Comparison of ENCODE assay signal across 17 cellular contexts in genomic region chr14:84750284-84750683, GRCh38.
DNase-seq lines count a peak whose midpoint lies in the region; TF ChIP-seq lines count a peak whose summit lies in the region.
"Had no signal": no experiment of that assay in that cellular context is flagged by ENCODE, and none has a peak within 500 bp of the region (broad histone marks: within the 10 kb centered on the region; RNA-seq: fewer than 3 reads in every experiment).

No MANE protein-coding gene starts in this region.

- peaks cover 4% of the 10 kb centered on the region for H3K36me3 Mint-ChIP-seq in endodermal cell (ENCODE audit: low read depth)
- no peaks in the 10 kb centered on the region for H3K36me3 Mint-ChIP-seq in CD8-positive, alpha-beta memory T cell

- H3K4me3 ChIP-seq in endodermal cell (ENCODE audit: low read length) (peak overlapping the region; percentile 66), mesendoderm (ENCODE audit: low read length) (no peak overlapping the region), skeletal muscle satellite cell (ENCODE audit: low read length) (peak overlapping the region; percentile 20)
- H3K4me3 ChIP-seq in CD8-positive, alpha-beta memory T cell (ENCODE audit: low read length), result no peak overlapping the region
- H3K4me3 ChIP-seq: A549, GM12878 had no signal

- H2BK15ac ChIP-seq in mesendoderm (replicated peaks; ENCODE audit: low read depth), result no peak overlapping the region

- H3K23ac ChIP-seq in mesendoderm (ENCODE audit: low read length), result no peak overlapping the region

- H3K79me1 ChIP-seq in mesendoderm (ENCODE audit: low read length), result no peaks in the 10 kb centered on the region

- H3K27me3 ChIP-seq in endodermal cell (ENCODE audit: control insufficient read depth, insufficient read depth, low read length, poor library complexity, severe bottlenecking) (no peaks in the 10 kb centered on the region), mesendoderm (ENCODE audit: insufficient read depth, low read length, poor library complexity) (no peaks in the 10 kb centered on the region), skeletal muscle satellite cell (ENCODE audit: control insufficient read depth, insufficient read depth, low read length) (no peaks in the 10 kb centered on the region)
- H3K27me3 ChIP-seq in CD8-positive, alpha-beta memory T cell (ENCODE audit: insufficient read depth, low read length, poor library complexity, severe bottlenecking), result no peaks in the 10 kb centered on the region

- H4K5ac ChIP-seq in mesendoderm (ENCODE audit: low read length), result no peak overlapping the region

- H3K9me3 ChIP-seq in endodermal cell (ENCODE audit: control insufficient read depth, low read length), result peaks cover 20% of the 10 kb centered on the region
- H3K9me3 ChIP-seq in skeletal muscle satellite cell (replicated peaks; ENCODE audit: low read length), result no peaks in the 10 kb centered on the region
- H3K9me3 ChIP-seq in CD8-positive, alpha-beta memory T cell (ENCODE audit: low read length), result no peaks in the 10 kb centered on the region
- H3K9me3 ChIP-seq: A549 had no signal

- TF ChIP-seq CTCF in endodermal cell (conservative IDR thresholded peaks at IDR 0.05), result peak; percentile 23

- H3K4me2 ChIP-seq in mesendoderm (ENCODE audit: low read length) (no peak overlapping the region), skeletal muscle satellite cell (ENCODE audit: low read length) (peak overlapping the region; percentile 64)
- H3K4me2 ChIP-seq: A549 had no signal

- H3K56ac ChIP-seq in mesendoderm (ENCODE audit: low read length), result no peak overlapping the region

- H3K27me3 Mint-ChIP-seq in endodermal cell (ENCODE audit: insufficient read depth), result peaks cover 3% of the 10 kb centered on the region
- H3K27me3 Mint-ChIP-seq in CD8-positive, alpha-beta memory T cell, result no peaks in the 10 kb centered on the region

- peak overlapping the region; percentile 32 for H3K4me3 Mint-ChIP-seq in endodermal cell
- no peak overlapping the region for H3K4me3 Mint-ChIP-seq in CD8-positive, alpha-beta memory T cell

- no peaks in the 10 kb centered on the region for H3K79me2 ChIP-seq in mesendoderm (ENCODE audit: control insufficient read depth, insufficient read depth, low read length)

- no peak overlapping the region for H4K8ac ChIP-seq in mesendoderm (ENCODE audit: low read depth, low read length)

- no peak overlapping the region for H2AK5ac ChIP-seq in mesendoderm (ENCODE audit: low read length)

- DNase-seq in SK-N-DZ (ENCODE audit: low spot score), result peak; percentile 40
- DNase-seq in endodermal cell, result no peak
- DNase-seq in mesendoderm, result peak; percentile 51
- DNase-seq in NCI-H1048 (lab: John Stamatoyannopoulos, UW), result no peak
- no peak for DNase-seq in CD8-positive, alpha-beta memory T cell
- no peak for DNase-seq in stimulated activated naive CD4-positive, alpha-beta T cell (lab: John Stamatoyannopoulos, UW)
- DNase-seq in stimulated activated naive CD4-positive, alpha-beta T cell treated with Interleukin-2 at 50 U/mL for 16 hours (lab: John Stamatoyannopoulos, UW), result no peak
- DNase-seq: COR-L47, Kasumi-1, NCI-H1417, NCI-H2029, NCI-H2171 treated with DMSO at 0.1 percent for 48 hours, NCI-H524 had no signal

- H3K36me3 ChIP-seq in endodermal cell (ENCODE audit: control insufficient read depth, insufficient read depth, low read length) (no peaks in the 10 kb centered on the region), mesendoderm (ENCODE audit: control insufficient read depth, insufficient read depth, low read length) (no peaks in the 10 kb centered on the region), skeletal muscle satellite cell (ENCODE audit: insufficient read depth, low read length) (no peaks in the 10 kb centered on the region)
- no peaks in the 10 kb centered on the region for H3K36me3 ChIP-seq in CD8-positive, alpha-beta memory T cell (ENCODE audit: insufficient read depth, low read length)

- no peak overlapping the region for H3K4ac ChIP-seq in mesendoderm (ENCODE audit: low read depth, low read length)

- CTCF ChIA-PET in CD8-positive, alpha-beta memory T cell (lab: Charles Lee), result no interaction called here

- no peak overlapping the region for H2BK120ac ChIP-seq in mesendoderm (ENCODE audit: low read depth, low read length)

- no peak overlapping the region for H3K9ac ChIP-seq in endodermal cell (ENCODE audit: extremely low read depth, low read length, poor library complexity, severe bottlenecking)
- no peak overlapping the region for H3K9ac ChIP-seq in mesendoderm (ENCODE audit: low read length)
- no peak overlapping the region for H3K9ac ChIP-seq in skeletal muscle satellite cell (ENCODE audit: low read depth, low read length)

- H3K27ac Mint-ChIP-seq in endodermal cell, result peak overlapping the region; percentile 50
- H3K27ac Mint-ChIP-seq in CD8-positive, alpha-beta memory T cell, result no peak overlapping the region

- WGBS in endodermal cell (ENCODE audit: insufficient coverage in 1 of 2, insufficient read length in 1 of 2), 2 experiments, result 67% methylated on average over 1 of the region's 1 CpG; no CpG with 5 or more reads in 1 of the 2 experiments
- no CpG with 5 or more reads among the region's 1 CpG for WGBS in mesendoderm (ENCODE audit: extremely low coverage, insufficient coverage, low lambda C conversion rate)

- H3K4me1 ChIP-seq in endodermal cell (ENCODE audit: control insufficient read depth, insufficient read depth, low read length) (no peaks in the 10 kb centered on the region), mesendoderm (ENCODE audit: control insufficient read depth, low read depth, low read length) (peaks cover 3% of the 10 kb centered on the region), skeletal muscle satellite cell (ENCODE audit: control insufficient read depth, insufficient read depth, low read length) (peaks cover 16% of the 10 kb centered on the region)
- H3K4me1 ChIP-seq in CD8-positive, alpha-beta memory T cell (ENCODE audit: insufficient read depth, low read length), result no peaks in the 10 kb centered on the region
- H3K4me1 ChIP-seq: A549 had no signal

- H3K9me3 Mint-ChIP-seq in endodermal cell, result peaks cover 16% of the 10 kb centered on the region
- peaks cover 7 to 19% (median 12%) of the 10 kb centered on the region in 5 donors for H3K9me3 Mint-ChIP-seq in CD8-positive, alpha-beta memory T cell

- H3K4me1 Mint-ChIP-seq in endodermal cell, result peaks cover 18% of the 10 kb centered on the region
- H3K4me1 Mint-ChIP-seq in CD8-positive, alpha-beta memory T cell, result no peaks in the 10 kb centered on the region

- no peak overlapping the region for H3K18ac ChIP-seq in mesendoderm (ENCODE audit: low read length)

- POLR2A ChIA-PET in CD8-positive, alpha-beta memory T cell (lab: Charles Lee), result no interaction called here

- no peak overlapping the region for H2BK5ac ChIP-seq in mesendoderm (ENCODE audit: low read length)

- H3K27ac ChIP-seq in endodermal cell (ENCODE audit: low read depth, low read length) (no peak overlapping the region), mesendoderm (ENCODE audit: low read depth, low read length) (peak overlapping the region; percentile 44)
- no peak overlapping the region for H3K27ac ChIP-seq in CD8-positive, alpha-beta memory T cell (ENCODE audit: low read depth, low read length)
- H3K27ac ChIP-seq: A549, C4-2B had no signal

Comparison
In these comparisons a context has a peak if more than half of its experiments do, and no peak if none do; other contexts are left out.
1. DNase-seq: peak in SK-N-DZ (single experiment) and mesendoderm (single experiment); none in endodermal cell (single experiment), NCI-H1048 (single experiment), CD8-positive, alpha-beta memory T cell (0 of 5), stimulated activated naive CD4-positive, alpha-beta T cell (0 of 6) and stimulated activated naive CD4-positive, alpha-beta T cell treated with Interleukin-2 at 50 U/mL for 16 hours (single experiment).
2. H3K4me3 ChIP-seq: peak in endodermal cell (single experiment) and skeletal muscle satellite cell (single experiment); none in mesendoderm (single experiment) and CD8-positive, alpha-beta memory T cell (single experiment).